ENCODE assay signal across 1 cellular context in the genomic region with DNA sequence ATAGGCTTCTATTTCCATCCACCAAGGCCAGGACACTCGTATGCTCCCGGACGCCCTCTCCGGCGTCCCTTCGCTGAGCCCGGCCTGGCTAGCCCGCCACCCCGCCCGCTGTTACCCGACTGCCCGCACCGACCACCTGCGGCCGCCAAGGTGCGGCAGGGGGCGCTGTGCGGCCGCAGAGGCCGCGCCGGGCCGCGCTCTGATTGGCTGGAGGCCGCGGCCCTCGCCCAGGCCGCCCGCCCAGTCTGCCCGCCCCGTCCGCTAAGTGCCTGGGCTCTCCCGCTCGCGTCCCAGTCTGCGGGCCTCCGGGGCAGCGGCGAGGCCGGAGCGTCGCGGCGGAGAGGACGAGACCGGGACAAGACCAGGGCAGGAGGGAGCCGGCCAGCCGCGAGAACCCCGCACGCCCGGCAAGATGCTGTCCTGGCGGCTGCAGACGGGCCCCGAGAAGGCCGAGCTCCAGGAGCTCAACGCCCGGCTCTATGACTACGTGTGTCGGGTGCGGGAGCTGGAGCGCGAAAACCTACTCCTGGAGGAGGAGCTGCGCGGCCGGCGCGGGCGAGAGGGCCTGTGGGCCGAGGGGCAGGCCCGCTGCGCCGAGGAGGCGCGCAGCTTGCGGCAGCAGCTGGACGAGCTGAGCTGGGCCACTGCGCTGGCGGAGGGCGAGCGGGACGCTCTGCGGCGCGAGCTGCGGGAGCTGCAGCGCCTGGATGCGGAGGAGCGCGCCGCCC.
TF ChIP-seq lines count a peak whose summit lies in the region.

A gene with protein sequence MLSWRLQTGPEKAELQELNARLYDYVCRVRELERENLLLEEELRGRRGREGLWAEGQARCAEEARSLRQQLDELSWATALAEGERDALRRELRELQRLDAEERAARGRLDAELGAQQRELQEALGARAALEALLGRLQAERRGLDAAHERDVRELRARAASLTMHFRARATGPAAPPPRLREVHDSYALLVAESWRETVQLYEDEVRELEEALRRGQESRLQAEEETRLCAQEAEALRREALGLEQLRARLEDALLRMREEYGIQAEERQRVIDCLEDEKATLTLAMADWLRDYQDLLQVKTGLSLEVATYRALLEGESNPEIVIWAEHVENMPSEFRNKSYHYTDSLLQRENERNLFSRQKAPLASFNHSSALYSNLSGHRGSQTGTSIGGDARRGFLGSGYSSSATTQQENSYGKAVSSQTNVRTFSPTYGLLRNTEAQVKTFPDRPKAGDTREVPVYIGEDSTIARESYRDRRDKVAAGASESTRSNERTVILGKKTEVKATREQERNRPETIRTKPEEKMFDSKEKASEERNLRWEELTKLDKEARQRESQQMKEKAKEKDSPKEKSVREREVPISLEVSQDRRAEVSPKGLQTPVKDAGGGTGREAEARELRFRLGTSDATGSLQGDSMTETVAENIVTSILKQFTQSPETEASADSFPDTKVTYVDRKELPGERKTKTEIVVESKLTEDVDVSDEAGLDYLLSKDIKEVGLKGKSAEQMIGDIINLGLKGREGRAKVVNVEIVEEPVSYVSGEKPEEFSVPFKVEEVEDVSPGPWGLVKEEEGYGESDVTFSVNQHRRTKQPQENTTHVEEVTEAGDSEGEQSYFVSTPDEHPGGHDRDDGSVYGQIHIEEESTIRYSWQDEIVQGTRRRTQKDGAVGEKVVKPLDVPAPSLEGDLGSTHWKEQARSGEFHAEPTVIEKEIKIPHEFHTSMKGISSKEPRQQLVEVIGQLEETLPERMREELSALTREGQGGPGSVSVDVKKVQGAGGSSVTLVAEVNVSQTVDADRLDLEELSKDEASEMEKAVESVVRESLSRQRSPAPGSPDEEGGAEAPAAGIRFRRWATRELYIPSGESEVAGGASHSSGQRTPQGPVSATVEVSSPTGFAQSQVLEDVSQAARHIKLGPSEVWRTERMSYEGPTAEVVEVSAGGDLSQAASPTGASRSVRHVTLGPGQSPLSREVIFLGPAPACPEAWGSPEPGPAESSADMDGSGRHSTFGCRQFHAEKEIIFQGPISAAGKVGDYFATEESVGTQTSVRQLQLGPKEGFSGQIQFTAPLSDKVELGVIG (N-terminal part only) (plus strand): TSS at position 293 of the 728 bp plus-strand sequence. CDS start 120 bp downstream, at position 413.

TF ChIP-seq in GM12878, 131 proteins besides CTCF, POLR2A, EP300 and RAD21:
- TF ChIP-seq, protein P1, sequence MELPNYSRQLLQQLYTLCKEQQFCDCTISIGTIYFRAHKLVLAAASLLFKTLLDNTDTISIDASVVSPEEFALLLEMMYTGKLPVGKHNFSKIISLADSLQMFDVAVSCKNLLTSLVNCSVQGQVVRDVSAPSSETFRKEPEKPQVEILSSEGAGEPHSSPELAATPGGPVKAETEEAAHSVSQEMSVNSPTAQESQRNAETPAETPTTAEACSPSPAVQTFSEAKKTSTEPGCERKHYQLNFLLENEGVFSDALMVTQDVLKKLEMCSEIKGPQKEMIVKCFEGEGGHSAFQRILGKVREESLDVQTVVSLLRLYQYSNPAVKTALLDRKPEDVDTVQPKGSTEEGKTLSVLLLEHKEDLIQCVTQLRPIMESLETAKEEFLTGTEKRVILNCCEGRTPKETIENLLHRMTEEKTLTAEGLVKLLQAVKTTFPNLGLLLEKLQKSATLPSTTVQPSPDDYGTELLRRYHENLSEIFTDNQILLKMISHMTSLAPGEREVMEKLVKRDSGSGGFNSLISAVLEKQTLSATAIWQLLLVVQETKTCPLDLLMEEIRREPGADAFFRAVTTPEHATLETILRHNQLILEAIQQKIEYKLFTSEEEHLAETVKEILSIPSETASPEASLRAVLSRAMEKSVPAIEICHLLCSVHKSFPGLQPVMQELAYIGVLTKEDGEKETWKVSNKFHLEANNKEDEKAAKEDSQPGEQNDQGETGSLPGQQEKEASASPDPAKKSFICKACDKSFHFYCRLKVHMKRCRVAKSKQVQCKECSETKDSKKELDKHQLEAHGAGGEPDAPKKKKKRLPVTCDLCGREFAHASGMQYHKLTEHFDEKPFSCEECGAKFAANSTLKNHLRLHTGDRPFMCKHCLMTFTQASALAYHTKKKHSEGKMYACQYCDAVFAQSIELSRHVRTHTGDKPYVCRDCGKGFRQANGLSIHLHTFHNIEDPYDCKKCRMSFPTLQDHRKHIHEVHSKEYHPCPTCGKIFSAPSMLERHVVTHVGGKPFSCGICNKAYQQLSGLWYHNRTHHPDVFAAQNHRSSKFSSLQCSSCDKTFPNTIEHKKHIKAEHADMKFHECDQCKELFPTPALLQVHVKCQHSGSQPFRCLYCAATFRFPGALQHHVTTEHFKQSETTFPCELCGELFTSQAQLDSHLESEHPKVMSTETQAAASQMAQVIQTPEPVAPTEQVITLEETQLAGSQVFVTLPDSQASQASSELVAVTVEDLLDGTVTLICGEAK (IDR thresholded peaks at IDR 0.05; ENCODE audit: borderline replicate concordance) = no peak
- TF ChIP-seq PAX8 (IDR thresholded peaks at IDR 0.05) = no peak
- TF ChIP-seq, protein P2, sequence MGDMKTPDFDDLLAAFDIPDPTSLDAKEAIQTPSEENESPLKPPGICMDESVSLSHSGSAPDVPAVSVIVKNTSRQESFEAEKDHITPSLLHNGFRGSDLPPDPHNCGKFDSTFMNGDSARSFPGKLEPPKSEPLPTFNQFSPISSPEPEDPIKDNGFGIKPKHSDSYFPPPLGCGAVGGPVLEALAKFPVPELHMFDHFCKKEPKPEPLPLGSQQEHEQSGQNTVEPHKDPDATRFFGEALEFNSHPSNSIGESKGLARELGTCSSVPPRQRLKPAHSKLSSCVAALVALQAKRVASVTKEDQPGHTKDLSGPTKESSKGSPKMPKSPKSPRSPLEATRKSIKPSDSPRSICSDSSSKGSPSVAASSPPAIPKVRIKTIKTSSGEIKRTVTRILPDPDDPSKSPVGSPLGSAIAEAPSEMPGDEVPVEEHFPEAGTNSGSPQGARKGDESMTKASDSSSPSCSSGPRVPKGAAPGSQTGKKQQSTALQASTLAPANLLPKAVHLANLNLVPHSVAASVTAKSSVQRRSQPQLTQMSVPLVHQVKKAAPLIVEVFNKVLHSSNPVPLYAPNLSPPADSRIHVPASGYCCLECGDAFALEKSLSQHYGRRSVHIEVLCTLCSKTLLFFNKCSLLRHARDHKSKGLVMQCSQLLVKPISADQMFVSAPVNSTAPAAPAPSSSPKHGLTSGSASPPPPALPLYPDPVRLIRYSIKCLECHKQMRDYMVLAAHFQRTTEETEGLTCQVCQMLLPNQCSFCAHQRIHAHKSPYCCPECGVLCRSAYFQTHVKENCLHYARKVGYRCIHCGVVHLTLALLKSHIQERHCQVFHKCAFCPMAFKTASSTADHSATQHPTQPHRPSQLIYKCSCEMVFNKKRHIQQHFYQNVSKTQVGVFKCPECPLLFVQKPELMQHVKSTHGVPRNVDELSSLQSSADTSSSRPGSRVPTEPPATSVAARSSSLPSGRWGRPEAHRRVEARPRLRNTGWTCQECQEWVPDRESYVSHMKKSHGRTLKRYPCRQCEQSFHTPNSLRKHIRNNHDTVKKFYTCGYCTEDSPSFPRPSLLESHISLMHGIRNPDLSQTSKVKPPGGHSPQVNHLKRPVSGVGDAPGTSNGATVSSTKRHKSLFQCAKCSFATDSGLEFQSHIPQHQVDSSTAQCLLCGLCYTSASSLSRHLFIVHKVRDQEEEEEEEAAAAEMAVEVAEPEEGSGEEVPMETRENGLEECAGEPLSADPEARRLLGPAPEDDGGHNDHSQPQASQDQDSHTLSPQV (IDR thresholded peaks at IDR 0.05) = peak; percentile 20; the same call in 1 of the 2 replicates
- TF ChIP-seq YY1 (IDR thresholded peaks at IDR 0.05; ENCODE audit: low read depth, low read length) = peak; percentile 48; the same call in 1 of the 2 replicates
- TF ChIP-seq RUNX3 (IDR thresholded peaks at IDR 0.05; ENCODE audit: low read length) = peak; percentile 60
- TF ChIP-seq BHLHE40 (IDR thresholded peaks at IDR 0.05; ENCODE audit: borderline replicate concordance in 1 of 2, low read depth in 2 of 2, low read length in 1 of 2) = peak in 1 of 2 experiments; percentile 17; a peak in 1 of 4 replicates
- 0 out of 2 replicates have a peak, but pooled peaks have one; percentile 6 for TF ChIP-seq CREB1 (IDR thresholded peaks at IDR 0.05; ENCODE audit: low read depth)
- TF ChIP-seq NR2F1 (conservative IDR thresholded peaks at IDR 0.05) = 0 out of 2 replicates have a peak, but pooled peaks have one; percentile 20
- TF ChIP-seq LARP7 (IDR thresholded peaks at IDR 0.05) = peak; percentile 51; the same call in 1 of the 2 replicates
- 0 out of 2 replicates have a peak, but pooled peaks have one; percentile 32 for TF ChIP-seq TCF12 (IDR thresholded peaks at IDR 0.05; ENCODE audit: low read depth, low read length)
- TF ChIP-seq SMC3 (IDR thresholded peaks at IDR 0.05; ENCODE audit: borderline replicate concordance, low read length) = peak; percentile 50; the same call in 1 of the 2 replicates
- 0 out of 2 replicates have a peak, but pooled peaks have one; percentile 22 for TF ChIP-seq DPF2 (IDR thresholded peaks at IDR 0.05)
- TF ChIP-seq TCF3 (IDR thresholded peaks at IDR 0.05; ENCODE audit: borderline replicate concordance, insufficient read depth, low read depth, low read length) = peak; percentile 64; the same call in 1 of the 2 replicates
- TF ChIP-seq IKZF1 (conservative IDR thresholded peaks at IDR 0.05) = peak; percentile 76; the same call in 1 of the 2 replicates
- 0 out of 2 replicates have a peak, but pooled peaks have one; percentile 34 for TF ChIP-seq SMARCA5 (IDR thresholded peaks at IDR 0.05)
- TF ChIP-seq NRF1 (conservative IDR thresholded peaks at IDR 0.05; ENCODE audit: low read depth, low read length) = no peak
- no peak for TF ChIP-seq NFXL1 (IDR thresholded peaks at IDR 0.05; ENCODE audit: borderline replicate concordance)
TF ChIP-seq in GM12878: peak in this region for 13.
